ENCODE assay signal across 15 cellular contexts in the genomic region with DNA sequence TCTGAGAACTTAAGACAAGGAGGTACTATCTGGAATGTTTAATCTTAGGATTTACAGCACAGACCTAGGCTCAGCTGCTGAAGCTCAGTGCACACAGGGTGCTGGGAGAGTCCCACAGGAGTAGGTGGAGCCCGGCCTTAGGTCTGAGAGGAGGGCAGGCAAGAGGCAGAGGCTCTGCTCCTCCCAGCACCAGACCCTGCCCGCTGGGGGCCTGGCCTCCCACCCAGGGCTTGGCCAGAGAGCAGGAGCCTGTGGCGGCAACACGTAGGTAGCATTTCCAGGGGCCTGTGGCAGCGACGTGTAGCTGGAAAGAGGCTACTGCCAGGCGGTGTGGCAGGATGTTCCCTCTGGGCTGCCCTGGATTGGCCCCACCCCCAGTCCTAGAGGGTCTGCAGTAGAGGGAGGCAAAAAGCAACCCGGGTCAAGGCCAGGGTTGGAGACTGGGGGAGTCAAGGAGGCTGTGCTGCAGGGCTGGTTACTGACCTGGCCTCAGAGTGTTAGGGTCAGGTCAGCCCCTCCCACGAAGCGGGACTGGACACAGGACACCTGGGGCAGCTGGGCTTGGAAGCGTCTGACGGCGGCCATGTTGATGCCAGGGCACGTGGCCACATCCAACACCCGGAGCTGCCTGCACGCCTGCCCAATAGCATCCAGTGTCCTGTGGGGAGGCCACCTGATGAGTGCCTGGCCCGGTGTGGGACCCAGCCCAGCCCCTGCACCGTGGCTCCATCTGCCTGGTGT. TPM values are rescaled to one million over a fixed set of nuclear protein-coding genes. Genes with fewer than 3 reads are reported as not detected.
DNase-seq lines count a peak whose midpoint lies in the region; ATAC-seq and TF ChIP-seq lines count a peak whose summit lies in the region.
"Had no signal": no experiment of that assay in that cellular context is flagged by ENCODE, and none has a peak within 500 bp of the region (broad histone marks: within the 10 kb centered on the region; RNA-seq: fewer than 3 reads in every experiment).

No MANE protein-coding gene starts in this region.

- H3K27me3 ChIP-seq in PC-3 (ENCODE audit: low read length), result no peaks in the 10 kb centered on the region

- no peak for TF ChIP-seq CTCF in PC-3 (conservative IDR thresholded peaks at IDR 0.05; ENCODE audit: low read depth, low read length)

- no peaks in the 10 kb centered on the region for H3K79me2 ChIP-seq in PC-3 (ENCODE audit: low read length)

- no peaks in the 10 kb centered on the region for H3K36me3 ChIP-seq in PC-3 (ENCODE audit: low read depth, low read length)

- no TSS peak for BruUV-seq in PC-3 (replicated peaks; lab: Mats Ljungman, UMichigan)

- peak; percentile 18 for ATAC-seq in PC-3
- ATAC-seq in esophagus mucosa, result peak; percentile 29
- peak; percentile 6 for ATAC-seq in sciatic nerve
- ATAC-seq: naive thymus-derived CD4-positive, alpha-beta T cell had no signal

- H2AFZ ChIP-seq in PC-3 (ENCODE audit: low read length), result peak overlapping the region; percentile 17; the same call in 1 of the 2 replicates

- no peaks in the 10 kb centered on the region for H3K9me2 ChIP-seq in PC-3 (replicated peaks; ENCODE audit: low read length)

- H3K4me2 ChIP-seq in PC-3 (ENCODE audit: low read length), result peak overlapping the region; percentile 62

- CTCF ChIA-PET in PC-3 (lab: Charles Lee), result no interaction called here

- no peaks in the 10 kb centered on the region for H3F3A ChIP-seq in PC-3 (ENCODE audit: low read length, unreplicated experiment)

- POLR2A ChIA-PET in PC-3 (lab: Charles Lee; ENCODE audit: unreplicated experiment), result no interaction called here

- peaks cover 28% of the 10 kb centered on the region for H3K4me1 ChIP-seq in PC-3 (ENCODE audit: insufficient read depth, low read length)

- H3K4me3 ChIP-seq in PC-3 (ENCODE audit: low read length), result no peak overlapping the region

- peak overlapping the region; percentile 61 for H3K27ac ChIP-seq in PC-3 (ENCODE audit: low read length)

- intact Hi-C loops in PC-3 (cut with micrococcal nuclease) (no loop called here), sciatic nerve (cut with DNase I) (no loop called here)

- H4K20me1 ChIP-seq in PC-3 (ENCODE audit: low read length), result no peaks in the 10 kb centered on the region

- H3K9ac ChIP-seq in PC-3 (ENCODE audit: low read length), result no peak overlapping the region

- peak; percentile 64 for DNase-seq in NCI-H2196 (lab: John Stamatoyannopoulos, UW; ENCODE audit: unreplicated experiment)
- no peak for DNase-seq in NCI-H2196 treated with DMSO at 0.1 percent for 48 hours (lab: John Stamatoyannopoulos, UW; ENCODE audit: unreplicated experiment)
- no peak for DNase-seq in PC-3
- DNase-seq in sciatic nerve (ENCODE audit: low spot score), result no peak
- DNase-seq in midbrain (lab: John Stamatoyannopoulos, UW), result no peak
- DNase-seq in SIG-M5 treated with dmso at 0.1 percent for 504 hours (lab: John Stamatoyannopoulos, UW; ENCODE audit: unreplicated experiment), result no peak
- no peak for DNase-seq in activated CD8-positive, alpha-beta memory T cell treated with anti-CD3 and anti-CD28 coated beads, Interleukin-2, amount 50 U/mL, for 4 hours
- DNase-seq: activated CD8-positive, alpha-beta memory T cell treated with anti-CD3 and anti-CD28 coated beads, Interleukin-2, amount 50 U/mL, for 48 hours; caudate nucleus; GF-D8; naive thymus-derived CD4-positive, alpha-beta T cell; NCI-H1417 treated with DMSO at 0.1 percent for 48 hours; NCI-H446; stimulated activated CD4-positive, alpha-beta T cell treated with anti-CD3 and anti-CD28 coated beads, Interleukin-4, amount 100 ng/mL, for 1 hour had no signal

- H3K9me3 ChIP-seq in PC-3 (ENCODE audit: low read length), result no peaks in the 10 kb centered on the region

RNA-seq across cellular contexts. Expression of a gene that starts 8.4 kb away (rescaled TPM):
- 1.6 and 2.2 TPM in 2 replicates for total RNA-seq in PC-3 (2014; rRNA removed)
- 26.3 TPM for total RNA-seq in esophagus mucosa
- 2.0 TPM for total RNA-seq in sciatic nerve

RNA-seq across cellular contexts. Expression of a gene that starts 15.3 kb away (rescaled TPM):
- total RNA-seq in PC-3 (2014; rRNA removed) (86.2 and 107 TPM in 2 replicates), esophagus mucosa (36.6 TPM), sciatic nerve (45.0 TPM)

RNA-seq across cellular contexts. Expression of a gene that starts 17.4 kb away (rescaled TPM):
- not detected in 2 replicates for total RNA-seq in PC-3 (2014; rRNA removed)
- total RNA-seq in esophagus mucosa, result 1.4 TPM
- total RNA-seq in sciatic nerve, result 1.3 TPM

RNA-seq across cellular contexts. Expression of a gene that starts 19.6 kb away (rescaled TPM):
- total RNA-seq in PC-3 (2014; rRNA removed) (35.4 and 36.6 TPM in 2 replicates), esophagus mucosa (25.3 TPM), sciatic nerve (24.6 TPM)

RNA-seq across cellular contexts. Expression of a gene that starts 23.5 kb away (rescaled TPM):
- total RNA-seq in PC-3 (2014; rRNA removed), result 22.6 and 29.6 TPM in 2 replicates
- total RNA-seq in esophagus mucosa, result 7.8 TPM
- 25.7 TPM for total RNA-seq in sciatic nerve
